Comparison of ENCODE assay signal across 8 cellular contexts in the genomic region with DNA sequence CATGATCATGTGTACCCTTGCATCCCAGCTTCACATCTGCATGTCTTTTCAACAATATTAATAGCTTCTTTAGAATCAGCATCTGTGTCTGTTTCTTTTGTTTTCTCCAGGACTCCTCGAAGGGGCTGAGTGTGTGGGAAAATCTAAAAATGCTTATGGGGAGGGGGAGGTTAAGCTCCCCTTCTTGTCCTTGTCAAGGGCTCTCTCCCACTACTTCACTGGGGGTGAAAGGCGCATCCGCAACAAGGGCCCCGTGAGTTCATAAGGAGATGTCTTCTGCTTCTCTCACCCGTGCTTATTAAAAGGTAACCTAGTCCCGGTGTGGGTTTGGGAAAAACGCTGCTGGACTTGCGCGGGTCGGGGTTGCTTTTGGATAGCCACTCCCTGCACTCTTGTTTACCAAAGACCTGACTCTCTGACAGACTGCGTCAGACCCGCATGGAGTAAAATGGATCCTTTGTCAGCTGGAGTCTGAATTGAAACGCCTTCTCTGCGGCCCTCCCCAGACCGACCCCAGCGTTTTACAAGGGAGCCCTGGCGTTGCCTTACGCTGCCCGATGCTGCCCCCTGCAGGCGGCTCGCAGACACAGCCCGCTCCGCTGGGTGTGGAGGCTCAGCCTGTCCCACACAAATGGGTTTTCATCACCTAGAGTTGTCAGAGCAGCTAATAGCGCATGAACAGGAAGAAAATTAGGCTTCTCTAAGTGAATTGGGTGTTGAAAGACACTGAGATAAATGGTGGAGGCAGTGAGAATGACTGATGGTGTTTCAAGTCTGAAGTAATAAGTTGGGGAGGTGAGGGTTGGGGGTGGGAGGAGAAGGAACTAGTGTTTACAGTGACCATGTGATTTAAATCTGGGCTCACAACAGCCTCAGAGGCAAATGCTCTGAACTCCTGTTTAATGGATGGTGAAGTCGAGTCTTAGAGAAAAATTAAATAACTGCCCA. TPM values are rescaled to one million over a fixed set of nuclear protein-coding genes. Genes with fewer than 3 reads are reported as not detected.
DNase-seq lines count a peak whose midpoint lies in the region; ATAC-seq, FAIRE-seq and TF ChIP-seq lines count a peak whose summit lies in the region.

No MANE protein-coding gene starts in this region.

- peak overlapping the region; percentile 86 for H3K27ac Mint-ChIP-seq in activated naive CD8-positive, alpha-beta T cell treated with anti-CD3 and anti-CD28 coated beads, Interleukin-2, amount 50 U/mL, for 24 hours

- H3K4me3 ChIP-seq in heart right ventricle = peak overlapping the region in 7 of 10 donors; percentile 1 to 50 (median 39)
- peak overlapping the region in 1 of 2 donors; percentile 16 for H3K4me3 ChIP-seq in prostate gland

- H3K4me1 Mint-ChIP-seq in activated naive CD8-positive, alpha-beta T cell treated with anti-CD3 and anti-CD28 coated beads, Interleukin-2, amount 50 U/mL, for 24 hours = peaks cover 53% of the 10 kb centered on the region

- H3K27me3 ChIP-seq in heart right ventricle (no peaks in the 10 kb centered on the region), prostate gland (replicated peaks; ENCODE audit: insufficient read depth) (no peaks in the 10 kb centered on the region)

- ATAC-seq in HG02642 (IDR thresholded peaks at IDR 0.05; ENCODE audit: poor library complexity, unreplicated experiment) (peak; percentile 79), heart right ventricle (peak; percentile 94 to 97 (median 96))
- ATAC-seq in activated naive CD8-positive, alpha-beta T cell treated with anti-CD3 and anti-CD28 coated beads, Interleukin-2, amount 50 U/mL, for 24 hours = peak; percentile 75

- WGBS in heart right ventricle, 2 donors = 13 to 16% methylated on average over 25 of the region's 25 CpGs
- 5% methylated on average over 25 of the region's 25 CpGs for WGBS in prostate gland

- peaks cover 16 to 49% (median 40%) of the 10 kb centered on the region in 9 donors for H3K4me1 ChIP-seq in heart right ventricle
- no peaks in the 10 kb centered on the region for H3K4me1 ChIP-seq in prostate gland (replicated peaks)

- CTCF ChIA-PET in GM10248 (lab: Yijun Ruan, JAX) = interaction anchor here (0.8 to 16.0 kb wide), 58 partner anchors 9 to 627 kb away, joined by 3 to 300 read pairs (median 6); a partner anchor contains a TSS

- FAIRE-seq in urothelium cell line (lab: Jason Lieb, UNC) = no peak

- TF ChIP-seq CTCF in GM10248 (IDR thresholded peaks at IDR 0.05; ENCODE audit: control extremely low read depth, extremely low read depth, low read depth, missing control alignments) (peak; percentile 98), heart right ventricle (IDR thresholded peaks at IDR 0.05) (peak; percentile 91 to 99 (median 98)), prostate gland (IDR thresholded peaks at IDR 0.05) (peak; percentile 95 to 99 (median 98))

- POLR2A ChIA-PET in GM10248 (lab: Yijun Ruan, JAX) = interaction anchor here (1.4 to 5.9 kb wide), 3 partner anchors 42 to 54 kb away, joined by 3 to 38 read pairs (median 8); a partner anchor contains a TSS

- H3K27ac ChIP-seq in heart right ventricle (peak overlapping the region in 3 of 10 donors; percentile 31 to 68 (median 39)), prostate gland (no peak overlapping the region)

- peak overlapping the region; percentile 46 for H3K4me3 Mint-ChIP-seq in activated naive CD8-positive, alpha-beta T cell treated with anti-CD3 and anti-CD28 coated beads, Interleukin-2, amount 50 U/mL, for 24 hours

- intact Hi-C loops in heart right ventricle (cut with DNase I) = loop anchor here (1.0 to 10.0 kb wide), 20 partner anchors 22 to 628 kb away; a partner anchor contains a TSS
- intact Hi-C loops in prostate gland (cut with DNase I) = loop anchor here (1.0 to 5.0 kb wide), 3 partner anchors 53 to 260 kb away; no protein-coding TSS in a partner anchor

- no peak for TF ChIP-seq POLR2A in prostate gland (IDR thresholded peaks at IDR 0.05)

- DNase-seq in GM10248 (ENCODE audit: extremely low spot score) (peak; percentile 81), NCI-H128 (lab: John Stamatoyannopoulos, UW; ENCODE audit: unreplicated experiment) (peak; percentile 91), T follicular helper cell (ENCODE audit: low read depth) (peak; percentile 77), heart right ventricle (peak; percentile 88 to 91), prostate gland (ENCODE audit: low spot score) (peak; percentile 70), urothelium cell line (ENCODE audit: low spot score) (peak; percentile 84)
- peak; percentile 94 for DNase-seq in activated naive CD8-positive, alpha-beta T cell treated with anti-CD3 and anti-CD28 coated beads, Interleukin-2, amount 50 U/mL, for 24 hours

- H3K36me3 ChIP-seq in heart right ventricle (no peaks in the 10 kb centered on the region), prostate gland (no peaks in the 10 kb centered on the region)

- no peaks in the 10 kb centered on the region for H3K27me3 Mint-ChIP-seq in activated naive CD8-positive, alpha-beta T cell treated with anti-CD3 and anti-CD28 coated beads, Interleukin-2, amount 50 U/mL, for 24 hours

- H3K9me3 ChIP-seq in heart right ventricle (peaks cover 0 to 10% (median 0%) of the 10 kb centered on the region in 11 donors), prostate gland (no peaks in the 10 kb centered on the region)

- H3K36me3 Mint-ChIP-seq in activated naive CD8-positive, alpha-beta T cell treated with anti-CD3 and anti-CD28 coated beads, Interleukin-2, amount 50 U/mL, for 24 hours (ENCODE audit: low read depth) = no peaks in the 10 kb centered on the region

- no peaks in the 10 kb centered on the region for H3K9me3 Mint-ChIP-seq in activated naive CD8-positive, alpha-beta T cell treated with anti-CD3 and anti-CD28 coated beads, Interleukin-2, amount 50 U/mL, for 24 hours

RNA-seq across cellular contexts. Expression of a gene that starts 53.9 kb away (rescaled TPM):
- total RNA-seq in heart right ventricle = 10 to 100 TPM; 10.7 to 87.5 (median 18.7) TPM
- polyA plus RNA-seq in heart right ventricle = 10 to 100 TPM; 16.3 to 21.7 TPM
- total RNA-seq in prostate gland = 10 to 100 TPM; 10.3 to 14.3 TPM
